14 cellular contexts compared by ENCODE assay signal in genomic region chr2:9269695-9270365, GRCh38.
DNase-seq lines count a peak whose midpoint lies in the region; ATAC-seq and TF ChIP-seq lines count a peak whose summit lies in the region.
"Had no signal": no experiment of that assay in that cellular context is flagged by ENCODE, and none has a peak within 500 bp of the region (broad histone marks: within the 10 kb centered on the region; RNA-seq: fewer than 3 reads in every experiment).

No MANE protein-coding gene starts in this region.

- H3K4me3 Mint-ChIP-seq in progenitor cell of endocrine pancreas (ENCODE audit: low read depth), result peak overlapping the region; percentile 11
- H3K4me3 Mint-ChIP-seq: CD4-positive, CD25-positive, alpha-beta regulatory T cell had no signal

- no peak for ATAC-seq in IMR-90 (ENCODE audit: low read depth)

- H4K5ac ChIP-seq in IMR-90 (ENCODE audit: low read depth, low read length) (no peak overlapping the region), mesendoderm (ENCODE audit: low read length) (no peak overlapping the region)

- H3K27ac Mint-ChIP-seq in progenitor cell of endocrine pancreas, result peak overlapping the region; percentile 93
- H3K27ac Mint-ChIP-seq: IgD-negative memory B cell had no signal

- H3K36me3 Mint-ChIP-seq in progenitor cell of endocrine pancreas (ENCODE audit: insufficient read depth), result peaks cover 19% of the 10 kb centered on the region
- H3K36me3 Mint-ChIP-seq: CD4-positive, CD25-positive, alpha-beta regulatory T cell had no signal

- POLR2A ChIA-PET in IMR-90 (lab: Charles Lee; ENCODE audit: unreplicated experiment), result no interaction called here

- no peak overlapping the region for H2AK9ac ChIP-seq in IMR-90 (replicated peaks; ENCODE audit: low read depth, low read length, poor library complexity)

- peaks cover 18% of the 10 kb centered on the region for H3K9me3 Mint-ChIP-seq in progenitor cell of endocrine pancreas (ENCODE audit: low read depth)

- H4K91ac ChIP-seq in IMR-90 (ENCODE audit: insufficient read depth, low read depth, low read length), result no peak overlapping the region

- H2AK5ac ChIP-seq in IMR-90 (ENCODE audit: low read depth, low read length) (no peak overlapping the region), mesendoderm (ENCODE audit: low read length) (no peak overlapping the region)

- TF ChIP-seq CTCF in IMR-90 (conservative IDR thresholded peaks at IDR 0.05; ENCODE audit: low read depth, low read length) (no peak), progenitor cell of endocrine pancreas (IDR thresholded peaks at IDR 0.05; ENCODE audit: unreplicated experiment) (no peak), vagina (IDR thresholded peaks at IDR 0.05) (no peak)

- H3K9ac ChIP-seq in IMR-90 (ENCODE audit: low read depth, low read length) (no peak overlapping the region), mesendoderm (ENCODE audit: low read length) (no peak overlapping the region)

- H3K4me2 ChIP-seq in IMR-90 (ENCODE audit: low read depth, low read length), result no peak overlapping the region
- H3K4me2 ChIP-seq in mesendoderm (ENCODE audit: low read length), result no peak overlapping the region

- no peak overlapping the region for H2AFZ ChIP-seq in IMR-90 (replicated peaks; ENCODE audit: low read length, poor library complexity)

- no CpG with 5 or more reads among the region's 8 CpGs for whole genome bisulfite sequencing in IMR-90 (ENCODE audit: extremely low coverage in 2 of 2, insufficient read length in 1 of 2), 2 experiments
- WGBS in mesendoderm (ENCODE audit: extremely low coverage, insufficient coverage, low lambda C conversion rate), result no CpG with 5 or more reads among the region's 8 CpGs

- no peak overlapping the region for H3K4ac ChIP-seq in IMR-90 (ENCODE audit: low read depth, low read length)
- H3K4ac ChIP-seq in mesendoderm (ENCODE audit: low read depth, low read length), result no peak overlapping the region

- no peaks in the 10 kb centered on the region for H3K27me3 ChIP-seq in IMR-90 (ENCODE audit: control insufficient read depth, insufficient read depth, low read length)
- H3K27me3 ChIP-seq in SJCRH30, result no peaks in the 10 kb centered on the region
- H3K27me3 ChIP-seq in mesendoderm (ENCODE audit: insufficient read depth, low read length, poor library complexity), result no peaks in the 10 kb centered on the region
- no peaks in the 10 kb centered on the region for H3K27me3 ChIP-seq in vagina

- H2BK5ac ChIP-seq in IMR-90 (ENCODE audit: low read depth, low read length, poor library complexity, severe bottlenecking), result no peak overlapping the region
- no peak overlapping the region for H2BK5ac ChIP-seq in mesendoderm (ENCODE audit: low read length)

- H3K27me3 Mint-ChIP-seq in progenitor cell of endocrine pancreas, result no peaks in the 10 kb centered on the region

- H3K18ac ChIP-seq in IMR-90 (ENCODE audit: low read depth, low read length), result no peak overlapping the region
- H3K18ac ChIP-seq in mesendoderm (ENCODE audit: low read length), result no peak overlapping the region

- H2BK15ac ChIP-seq in IMR-90 (ENCODE audit: low read depth, low read length) (no peak overlapping the region), mesendoderm (replicated peaks; ENCODE audit: low read depth) (no peak overlapping the region)

- BruUV-seq in IMR-90 (replicated peaks; lab: Mats Ljungman, UMichigan), result no TSS peak

- H3K9me3 ChIP-seq in IMR-90 (ENCODE audit: control insufficient read depth, insufficient read depth, low read length) (no peaks in the 10 kb centered on the region), SJCRH30 (replicated peaks) (no peaks in the 10 kb centered on the region), vagina (no peaks in the 10 kb centered on the region)

- DNase-seq in IMR-90 (no peak), SJCRH30 (peak; percentile 78 to 85), mesendoderm (no peak), progenitor cell of endocrine pancreas (ENCODE audit: low spot score, unreplicated experiment) (no peak), hypothalamus (lab: John Stamatoyannopoulos, UW) (no peak), vagina (ENCODE audit: extremely low spot score in 2 of 2) (no peak), COLO829 (ENCODE audit: low spot score) (no peak)
- DNase-seq: CD4-positive, CD25-positive, alpha-beta regulatory T cell; EL; MV-4-11; NCI-H1417; NCI-H187 treated with DMSO at 0.1 percent for 48 hours; NCI-H526 treated with DMSO at 0.1 percent for 48 hours had no signal

- dilution Hi-C loops in IMR-90 (cut with HindIII; ENCODE audit: low sequenced_read_pairs, unreplicated experiment), result no loop called here

- no peak overlapping the region for H3K27ac ChIP-seq in IMR-90 (ENCODE audit: insufficient read depth, low read length)
- peak overlapping the region; percentile 84 for H3K27ac ChIP-seq in SJCRH30
- no peak overlapping the region for H3K27ac ChIP-seq in mesendoderm (ENCODE audit: low read depth, low read length)
- H3K27ac ChIP-seq in vagina, result no peak overlapping the region

- in situ Hi-C loops in IMR-90 (cut with MboI; ENCODE audit: low sequenced_read_pairs), result no loop called here

- peaks cover 37% of the 10 kb centered on the region for H3K4me1 Mint-ChIP-seq in progenitor cell of endocrine pancreas (ENCODE audit: low read depth)

- TF ChIP-seq POLR2A in IMR-90 (IDR thresholded peaks at IDR 0.05; ENCODE audit: low read depth, low read length) (no peak), vagina (IDR thresholded peaks at IDR 0.05) (no peak)

- H3K9me1 ChIP-seq in IMR-90 (ENCODE audit: insufficient read depth, low read length), result peaks cover 11% of the 10 kb centered on the region

- no peak overlapping the region for H2BK20ac ChIP-seq in IMR-90 (ENCODE audit: low read depth, low read length)

- H4K8ac ChIP-seq in IMR-90 (ENCODE audit: low read depth in 2 of 2, low read length in 2 of 2) (no peak overlapping the region; a peak in 1 of 4 replicates), mesendoderm (ENCODE audit: low read depth, low read length) (peak overlapping the region; percentile 70)

- H3K56ac ChIP-seq in IMR-90 (ENCODE audit: extremely low read depth, insufficient read depth, low read length) (no peak overlapping the region), mesendoderm (ENCODE audit: low read length) (no peak overlapping the region)

- H3K4me3 ChIP-seq in IMR-90 (ENCODE audit: insufficient read depth, low read depth, low read length) (no peak overlapping the region), SJCRH30 (peak overlapping the region; percentile 30), mesendoderm (ENCODE audit: low read length) (no peak overlapping the region), vagina (no peak overlapping the region)

- TF ChIP-seq RAD21 in IMR-90 (IDR thresholded peaks at IDR 0.05; ENCODE audit: low read length), result no peak

- no peaks in the 10 kb centered on the region for H3K36me3 ChIP-seq in IMR-90 (ENCODE audit: control insufficient read depth, insufficient read depth, low read length)
- no peaks in the 10 kb centered on the region for H3K36me3 ChIP-seq in SJCRH30
- H3K36me3 ChIP-seq in mesendoderm (ENCODE audit: control insufficient read depth, insufficient read depth, low read length), result no peaks in the 10 kb centered on the region
- H3K36me3 ChIP-seq in vagina, result no peaks in the 10 kb centered on the region

- H3K14ac ChIP-seq in IMR-90 (replicated peaks; ENCODE audit: low read depth, low read length), result peak overlapping the region; percentile 31; the same call in 1 of the 2 replicates

- H2BK120ac ChIP-seq in IMR-90 (ENCODE audit: low read depth, low read length), result no peak overlapping the region
- H2BK120ac ChIP-seq in mesendoderm (ENCODE audit: low read depth, low read length), result no peak overlapping the region

- intact Hi-C loops in IMR-90 (cut with micrococcal nuclease) (no loop called here), vagina (cut with DNase I) (loop anchor here (10.0 kb wide), 1 partner anchor 45 kb away; no protein-coding TSS in a partner anchor)

- peaks cover 32 to 77% of the 10 kb centered on the region in 2 experiments for H3K79me1 ChIP-seq in IMR-90 (ENCODE audit: low read depth in 1 of 2, low read length in 2 of 2)
- H3K79me1 ChIP-seq in mesendoderm (ENCODE audit: low read length), result no peaks in the 10 kb centered on the region

- peaks cover 7% of the 10 kb centered on the region for H3K4me1 ChIP-seq in IMR-90 (ENCODE audit: control insufficient read depth, insufficient read depth, low read length)
- H3K4me1 ChIP-seq in SJCRH30, result peaks cover 28% of the 10 kb centered on the region
- no peaks in the 10 kb centered on the region for H3K4me1 ChIP-seq in mesendoderm (ENCODE audit: control insufficient read depth, low read depth, low read length)
- H3K4me1 ChIP-seq in vagina, result peaks cover 5% of the 10 kb centered on the region

- CTCF ChIA-PET in IMR-90 (lab: Yijun Ruan, JAX), result no interaction called here

- H3K23ac ChIP-seq in IMR-90 (ENCODE audit: low read depth, low read length) (no peak overlapping the region), mesendoderm (ENCODE audit: low read length) (no peak overlapping the region)

- H3K79me2 ChIP-seq in mesendoderm (ENCODE audit: control insufficient read depth, insufficient read depth, low read length), result no peaks in the 10 kb centered on the region

- peaks cover 35% of the 10 kb centered on the region for H4K20me1 ChIP-seq in IMR-90 (ENCODE audit: insufficient read depth, low read length)

TF ChIP-seq in IMR-90, 13 proteins besides CTCF, POLR2A, EP300 and RAD21:
- TF ChIP-seq MAFK (IDR thresholded peaks at IDR 0.05; ENCODE audit: low read depth, low read length), result no peak

Comparison
In these comparisons a context has a peak if more than half of its experiments do, and no peak if none do; other contexts are left out.
1. DNase-seq: peak in SJCRH30 (2 of 2); none in IMR-90 (single experiment), mesendoderm (single experiment), progenitor cell of endocrine pancreas (single experiment), hypothalamus (0 of 51), vagina (0 of 2) and COLO829 (single experiment).